13 cellular contexts compared by ENCODE assay signal in the genomic region with DNA sequence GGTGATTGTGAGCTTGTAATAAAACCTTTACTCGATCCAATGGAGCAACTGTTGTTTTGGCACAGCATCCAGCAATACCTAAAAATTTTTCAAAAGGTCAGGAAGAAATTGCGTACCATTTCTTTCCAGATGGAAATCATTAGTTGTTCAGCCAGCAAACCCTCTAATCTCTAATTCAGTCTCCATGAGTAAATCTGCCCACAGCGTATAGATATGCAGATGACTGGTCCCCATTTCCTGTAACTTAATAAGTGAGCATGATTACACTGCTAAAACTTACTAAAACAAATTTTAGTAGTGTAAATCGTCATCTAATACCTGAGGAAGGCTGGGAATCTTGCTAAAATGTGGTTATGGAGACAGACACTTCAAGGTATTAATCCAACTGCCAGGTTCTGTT. TPM values are rescaled to one million over a fixed set of nuclear protein-coding genes. Genes with fewer than 3 reads are reported as not detected.
A peak's percentile ranks its signal among the peaks of the same experiment; 100 is the strongest.
DNase-seq lines count a peak whose midpoint lies in the region; ATAC-seq and TF ChIP-seq lines count a peak whose summit lies in the region.
"Had no signal": no experiment of that assay in that cellular context is flagged by ENCODE, and none has a peak within 500 bp of the region (broad histone marks: within the 10 kb centered on the region; RNA-seq: fewer than 3 reads in every experiment).

No MANE protein-coding gene starts in this region.

- H3K36me3 Mint-ChIP-seq in mesothelial cell of epicardium: peaks cover 4% of the 10 kb centered on the region

- no peaks in the 10 kb centered on the region for H3K4me1 ChIP-seq in esophagus muscularis mucosa
- H3K4me1 ChIP-seq: tibial artery had no signal

- H3K27me3 ChIP-seq in esophagus muscularis mucosa: no peaks in the 10 kb centered on the region
- H3K27me3 ChIP-seq: tibial artery had no signal

- WGBS in esophagus muscularis mucosa: 65% methylated on average over 4 of the region's 4 CpGs

- no peak overlapping the region for H3K4me3 Mint-ChIP-seq in mesothelial cell of epicardium
- H3K4me3 Mint-ChIP-seq: activated CD4-positive, alpha-beta memory T cell treated with anti-CD3 and anti-CD28 coated beads for 36 hours; CD8-positive, alpha-beta memory T cell; nephron progenitor cell had no signal

- H3K9me3 Mint-ChIP-seq in mesothelial cell of epicardium: no peaks in the 10 kb centered on the region
- H3K9me3 Mint-ChIP-seq: activated CD4-positive, alpha-beta memory T cell treated with anti-CD3 and anti-CD28 coated beads for 36 hours; CD8-positive, alpha-beta memory T cell; nephron progenitor cell had no signal

- H3K4me3 ChIP-seq in AG10803 (ENCODE audit: low read length) (no peak overlapping the region), cardiac fibroblast (replicated peaks in 1 of 2; ENCODE audit: low read depth in 2 of 2, low read length in 2 of 2) (no peak overlapping the region), esophagus muscularis mucosa (no peak overlapping the region)
- H3K4me3 ChIP-seq: tibial artery had no signal

- H3K27ac ChIP-seq in esophagus muscularis mucosa (replicated peaks in 1 of 4): no peak overlapping the region
- H3K27ac ChIP-seq: tibial artery had no signal

- no peaks in the 10 kb centered on the region for H3K9me3 ChIP-seq in esophagus muscularis mucosa
- H3K9me3 ChIP-seq: tibial artery had no signal

- H3K27me3 Mint-ChIP-seq in mesothelial cell of epicardium (ENCODE audit: low read depth): no peaks in the 10 kb centered on the region
- H3K27me3 Mint-ChIP-seq: activated CD4-positive, alpha-beta memory T cell treated with anti-CD3 and anti-CD28 coated beads for 36 hours; CD8-positive, alpha-beta memory T cell had no signal

- TF ChIP-seq CTCF in AG10803 (conservative IDR thresholded peaks at IDR 0.05; ENCODE audit: low read length) (no peak), cardiac fibroblast (IDR thresholded peaks at IDR 0.05; ENCODE audit: low read depth, low read length) (no peak), mesothelial cell of epicardium (IDR thresholded peaks at IDR 0.05; ENCODE audit: unreplicated experiment) (no peak), esophagus muscularis mucosa (IDR thresholded peaks at IDR 0.05) (no peak)

- H3K27ac Mint-ChIP-seq in mesothelial cell of epicardium: peak overlapping the region; percentile 54
- H3K27ac Mint-ChIP-seq: activated CD4-positive, alpha-beta memory T cell treated with anti-CD3 and anti-CD28 coated beads for 36 hours had no signal

- TF ChIP-seq POLR2A in esophagus muscularis mucosa (IDR thresholded peaks at IDR 0.05; ENCODE audit: low read depth): no peak

- DNase-seq in AG10803 (ENCODE audit: low read depth): peak; percentile 63
- DNase-seq in HCEC 1CT: peak; percentile 12
- DNase-seq in cardiac fibroblast (ENCODE audit: low read depth in 2 of 2): peak; percentile 54 to 66
- no peak for DNase-seq in mesothelial cell of epicardium (ENCODE audit: low spot score in 2 of 2, unreplicated experiment in 2 of 2)
- DNase-seq in esophagus muscularis mucosa (ENCODE audit: extremely low spot score): no peak
- DNase-seq: activated CD4-positive, alpha-beta memory T cell treated with anti-CD3 and anti-CD28 coated beads for 36 hours; CD8-positive, alpha-beta memory T cell; NCI-H69; nephron progenitor cell; tibial artery had no signal

- intact Hi-C loops in esophagus muscularis mucosa (cut with DNase I): no loop called here

- no peak for ATAC-seq in HG02571 (IDR thresholded peaks at IDR 0.05; ENCODE audit: unreplicated experiment)
- no peak for ATAC-seq in HG02678 (IDR thresholded peaks at IDR 0.05; ENCODE audit: unreplicated experiment)
- ATAC-seq in esophagus mucosa: no peak

- no peak for TF ChIP-seq EP300 in esophagus muscularis mucosa (IDR thresholded peaks at IDR 0.05)

- H3K36me3 ChIP-seq in esophagus muscularis mucosa: peaks cover 10 to 80% (median 23%) of the 10 kb centered on the region in 4 donors

- peaks cover 6% of the 10 kb centered on the region for H3K4me1 Mint-ChIP-seq in mesothelial cell of epicardium
- H3K4me1 Mint-ChIP-seq: nephron progenitor cell had no signal

RNA-seq across cellular contexts. Expression of gene SLC25A16, which starts 10.6 kb away (rescaled TPM):
- 18.6 to 23.1 TPM (median 22.1 TPM) in 3 replicates for total RNA-seq in mesothelial cell of epicardium
- 10 to 100 TPM; 11.0 to 20.3 (median 14.8) TPM for total RNA-seq in esophagus muscularis mucosa
- 11.4 TPM for total RNA-seq in esophagus mucosa

RNA-seq across cellular contexts. Expression of gene TET1, which starts 43.4 kb away (rescaled TPM):
- total RNA-seq in mesothelial cell of epicardium (34.2 to 35.7 TPM (median 35.6 TPM) in 3 replicates), esophagus muscularis mucosa (1 to 10 TPM; 6.9 to 9.6 (median 8.8) TPM), esophagus mucosa (0.56 TPM)

RNA-seq across cellular contexts. Expression of gene DNA2, which starts 45.0 kb away (rescaled TPM):
- 14.4 to 18.8 TPM (median 17.3 TPM) in 3 replicates for total RNA-seq in mesothelial cell of epicardium
- total RNA-seq in esophagus muscularis mucosa: 1 to 10 TPM; 2.0 to 2.9 (median 2.6) TPM
- 4.6 TPM for total RNA-seq in esophagus mucosa

Comparison
In these comparisons a context has a peak if more than half of its experiments do, and no peak if none do; other contexts are left out.
1. DNase-seq: peak in AG10803 (single experiment), HCEC 1CT (single experiment) and cardiac fibroblast (2 of 2); none in mesothelial cell of epicardium (0 of 2) and esophagus muscularis mucosa (single experiment).